15 cellular contexts compared by ENCODE assay signal in genomic region chr4:55080174-55080865, GRCh38. TPM values are rescaled to one million over a fixed set of nuclear protein-coding genes. Genes with fewer than 3 reads are reported as not detected.
DNase-seq lines count a peak whose midpoint lies in the region; ATAC-seq and TF ChIP-seq lines count a peak whose summit lies in the region.
"Had no signal": no experiment of that assay in that cellular context is flagged by ENCODE, and none has a peak within 500 bp of the region (broad histone marks: within the 10 kb centered on the region; RNA-seq: fewer than 3 reads in every experiment).

No MANE protein-coding gene starts in this region.

- H3K27ac ChIP-seq in left ventricle myocardium inferior (replicated peaks) (peak overlapping the region; percentile 84), WERI-Rb-1 (no peak overlapping the region)
- H3K27ac ChIP-seq: C4-2B had no signal

- no peak for TF ChIP-seq CTCF in HFFc6 (IDR thresholded peaks at IDR 0.05)
- TF ChIP-seq CTCF in astrocyte of the spinal cord (IDR thresholded peaks at IDR 0.05; ENCODE audit: low read depth, low read length), result no peak
- no peak for TF ChIP-seq CTCF in left ventricle myocardium inferior (IDR thresholded peaks at IDR 0.05; ENCODE audit: borderline replicate concordance)
- TF ChIP-seq CTCF in WERI-Rb-1 (IDR thresholded peaks at IDR 0.05; ENCODE audit: low read depth, low read length), result no peak

- H3K36me3 Mint-ChIP-seq in HFFc6 (ENCODE audit: low read depth), result no peaks in the 10 kb centered on the region

- H3K4me3 ChIP-seq in astrocyte of the spinal cord (ENCODE audit: low read depth, low read length) (no peak overlapping the region), left ventricle myocardium inferior (peak overlapping the region; percentile 24), WERI-Rb-1 (ENCODE audit: low read depth, low read length) (no peak overlapping the region)
- H3K4me3 ChIP-seq: stomach had no signal

- H3K9me3 Mint-ChIP-seq in HFFc6, result no peaks in the 10 kb centered on the region
- H3K9me3 Mint-ChIP-seq: activated CD4-positive, alpha-beta T cell treated with anti-CD3 and anti-CD28 coated beads, Interleukin-2, amount 10 ng/mL, durations not matched to agents 7 days and 5 days had no signal

- H3K4me3 Mint-ChIP-seq in HFFc6, result peak overlapping the region; percentile 71
- H3K4me3 Mint-ChIP-seq: activated CD4-positive, alpha-beta T cell treated with anti-CD3 and anti-CD28 coated beads, Interleukin-2, amount 10 ng/mL, durations not matched to agents 7 days and 5 days had no signal

- H3K4me1 Mint-ChIP-seq in HFFc6 (ENCODE audit: low read depth), result peaks cover 19% of the 10 kb centered on the region
- H3K4me1 Mint-ChIP-seq: activated CD4-positive, alpha-beta T cell treated with anti-CD3 and anti-CD28 coated beads, Interleukin-2, amount 10 ng/mL, durations not matched to agents 7 days and 5 days had no signal

- intact Hi-C loops in left ventricle myocardium inferior (cut with micrococcal nuclease) (no loop called here), sciatic nerve (cut with DNase I) (no loop called here)

- peak; percentile 4 for DNase-seq in HFFc6
- DNase-seq in astrocyte of the spinal cord (ENCODE audit: low read depth, low spot score), result peak; percentile 15
- DNase-seq in left ventricle myocardium inferior, result no peak
- DNase-seq in sciatic nerve (ENCODE audit: low spot score), result no peak
- DNase-seq in WERI-Rb-1, result no peak
- DNase-seq in LoVo (ENCODE audit: low spot score), result no peak
- DNase-seq: activated CD4-positive, alpha-beta T cell treated with anti-CD3 and anti-CD28 coated beads, Interleukin-2, amount 10 ng/mL, durations not matched to agents 7 days and 5 days; EL; NCI-H1436; stomach; T1000 had no signal

- H3K27ac Mint-ChIP-seq in HFFc6, result no peak overlapping the region
- H3K27ac Mint-ChIP-seq: activated CD4-positive, alpha-beta T cell treated with anti-CD3 and anti-CD28 coated beads, Interleukin-2, amount 10 ng/mL, durations not matched to agents 7 days and 5 days had no signal

- peaks cover 20% of the 10 kb centered on the region for H3K36me3 ChIP-seq in left ventricle myocardium inferior
- H3K36me3 ChIP-seq in WERI-Rb-1, result no peaks in the 10 kb centered on the region
- H3K36me3 ChIP-seq: stomach had no signal

- H3K27me3 ChIP-seq in left ventricle myocardium inferior (ENCODE audit: low read depth) (no peaks in the 10 kb centered on the region), WERI-Rb-1 (ENCODE audit: insufficient read depth, low read depth, severe bottlenecking) (peaks cover 73% of the 10 kb centered on the region)
- H3K27me3 ChIP-seq: stomach had no signal

- ATAC-seq in sciatic nerve (peak; percentile 79), HG03039 (IDR thresholded peaks at IDR 0.05; ENCODE audit: unreplicated experiment) (no peak), HG02970 (IDR thresholded peaks at IDR 0.05; ENCODE audit: low FRiP score, unreplicated experiment) (no peak)
- ATAC-seq: HCT116 had no signal

- in situ Hi-C loops in astrocyte of the spinal cord (cut with HindIII; ENCODE audit: low sequenced_read_pairs), result no loop called here

- H3K9me3 ChIP-seq in left ventricle myocardium inferior (replicated peaks) (no peaks in the 10 kb centered on the region), WERI-Rb-1 (ENCODE audit: severe bottlenecking) (no peaks in the 10 kb centered on the region)
- H3K9me3 ChIP-seq: stomach had no signal

- peaks cover 2% of the 10 kb centered on the region; the same call in 1 of the 2 replicates for H3K27me3 Mint-ChIP-seq in HFFc6 (ENCODE audit: insufficient read depth)

- H3K4me1 ChIP-seq in left ventricle myocardium inferior, result peaks cover 46% of the 10 kb centered on the region
- H3K4me1 ChIP-seq: stomach had no signal

RNA-seq across cellular contexts. Expression of gene KDR, which starts 45.1 kb away (rescaled TPM):
- not detected for total RNA-seq in HFFc6 (2021; fragmentation: NEBNext Ultra II Directional; extraction: Animal tissue kit (Norgen Biotek cat#: 25700))
- total RNA-seq in left ventricle myocardium inferior (23.4 TPM), sciatic nerve (60.7 TPM)
- total RNA-seq: activated CD4-positive, alpha-beta T cell treated with anti-CD3 and anti-CD28 coated beads, Interleukin-2, amount 10 ng/mL, durations not matched to agents 7 days and 5 days had no signal

Comparison
In these comparisons a context has a peak if more than half of its experiments do, and no peak if none do; other contexts are left out.
1. DNase-seq: peak in HFFc6 (single experiment) and astrocyte of the spinal cord (single experiment); none in left ventricle myocardium inferior (single experiment), sciatic nerve (single experiment), WERI-Rb-1 (single experiment) and LoVo (single experiment).
2. RNA of gene KDR, which starts 45.1 kb away (total RNA-seq): 60.7 TPM in sciatic nerve (single experiment) and 23.4 TPM in left ventricle myocardium inferior (single experiment); not detected in HFFc6; every median in the first group is over 10 times any median in the second.